ENCODE assay signal across 18 cellular contexts in genomic region chr17:76123749-76124581, GRCh38. TPM values are rescaled to one million over a fixed set of nuclear protein-coding genes. Genes with fewer than 3 reads are reported as not detected.
DNase-seq lines count a peak whose midpoint lies in the region; ATAC-seq and TF ChIP-seq lines count a peak whose summit lies in the region.
"Had no signal": no experiment of that assay in that cellular context is flagged by ENCODE, and none has a peak within 500 bp of the region (broad histone marks: within the 10 kb centered on the region; RNA-seq: fewer than 3 reads in every experiment).

No MANE protein-coding gene starts in this region.

- peaks cover 9% of the 10 kb centered on the region for H3K4me1 ChIP-seq in CD4-positive, CD25-positive, alpha-beta regulatory T cell (ENCODE audit: control insufficient read depth, insufficient read depth, low read length, poor library complexity, severe bottlenecking)
- H3K4me1 ChIP-seq in OCI-LY3 (ENCODE audit: low read length) (peaks cover 3% of the 10 kb centered on the region; the same call in 1 of the 2 replicates), thyroid gland (peaks cover 0 to 7% of the 10 kb centered on the region in 2 donors)

- H3K27ac ChIP-seq in CD4-positive, CD25-positive, alpha-beta regulatory T cell (ENCODE audit: insufficient read depth, low read length, poor library complexity, severe bottlenecking): no peak overlapping the region
- H3K27ac ChIP-seq in OCI-LY3 (ENCODE audit: low read length) (no peak overlapping the region), thyroid gland (no peak overlapping the region)
- H3K27ac ChIP-seq: epithelial cell of prostate, ovary had no signal

- WGBS in thyroid gland, 2 donors: 70 to 86% methylated on average over 3 to 9 of the region's 9 CpGs

- H2AFZ ChIP-seq in OCI-LY3 (ENCODE audit: low read depth, low read length): no peak overlapping the region

- intact Hi-C loops in thyroid gland (cut with DNase I) (loop anchor here (5.0 to 10.0 kb wide), 2 partner anchors 58 to 281 kb away; no protein-coding TSS in a partner anchor), Right ventricle myocardium inferior (cut with DNase I) (no loop called here)

- TF ChIP-seq CTCF in OCI-LY3 (IDR thresholded peaks at IDR 0.05; ENCODE audit: low read depth, low read length) (peak; percentile 48), thyroid gland (IDR thresholded peaks at IDR 0.05) (no peak)

- peak overlapping the region in 3 of 4 donors; percentile 3 to 73 (median 56) for H3K4me3 Mint-ChIP-seq in CD4-positive, CD25-positive, alpha-beta regulatory T cell
- H3K4me3 Mint-ChIP-seq: dendritic cell treated with granulocyte-macrophage colony-stimulating factor and Interleukin-4, amounts not matched to agents 40 ng/mL and 50 ng/mL, for 4 days had no signal

- no peaks in the 10 kb centered on the region for H4K20me1 ChIP-seq in OCI-LY3 (ENCODE audit: insufficient read depth, low read length)

- H3K9me3 Mint-ChIP-seq in CD4-positive, CD25-positive, alpha-beta regulatory T cell: no peaks in the 10 kb centered on the region
- H3K9me3 Mint-ChIP-seq: dendritic cell treated with granulocyte-macrophage colony-stimulating factor and Interleukin-4, amounts not matched to agents 40 ng/mL and 50 ng/mL, for 4 days had no signal

- peak in 2 of 3 donors; percentile 24 to 66 for DNase-seq in CD4-positive, CD25-positive, alpha-beta regulatory T cell
- DNase-seq in D341Med (ENCODE audit: low spot score) (peak; percentile 40), islet precursor cell (peak; percentile 51), thyroid gland (no peak), Right ventricle myocardium inferior (ENCODE audit: missing footprints) (no peak), NCI-H146 (lab: John Stamatoyannopoulos, UW) (no peak)
- DNase-seq: DMS79, left colon, mucosa of descending colon, NCI-H2227 treated with DMSO at 0.1 percent for 48 hours, ovary, Right ventricle myocardium superior, T-helper 2 cell had no signal

- no peak for TF ChIP-seq POLR2A in thyroid gland (IDR thresholded peaks at IDR 0.05)

- H3K36me3 Mint-ChIP-seq in CD4-positive, CD25-positive, alpha-beta regulatory T cell: no peaks in the 10 kb centered on the region

- peaks cover 0 to 24% (median 10%) of the 10 kb centered on the region in 4 donors for H3K4me1 Mint-ChIP-seq in CD4-positive, CD25-positive, alpha-beta regulatory T cell

- no peak overlapping the region for H3K9ac ChIP-seq in OCI-LY3 (ENCODE audit: low read length)

- no peaks in the 10 kb centered on the region for H3K79me2 ChIP-seq in OCI-LY3 (ENCODE audit: low read length)

- peaks cover 4% of the 10 kb centered on the region for H3K27me3 Mint-ChIP-seq in CD4-positive, CD25-positive, alpha-beta regulatory T cell

- H3K36me3 ChIP-seq in CD4-positive, CD25-positive, alpha-beta regulatory T cell (ENCODE audit: control insufficient read depth, insufficient read depth, low read length): no peaks in the 10 kb centered on the region
- H3K36me3 ChIP-seq in OCI-LY3 (replicated peaks; ENCODE audit: low read depth, low read length) (no peaks in the 10 kb centered on the region), thyroid gland (no peaks in the 10 kb centered on the region)
- H3K36me3 ChIP-seq: ovary had no signal

- H3K27ac Mint-ChIP-seq in CD4-positive, CD25-positive, alpha-beta regulatory T cell: peak overlapping the region; percentile 56 to 84 (median 83)
- H3K27ac Mint-ChIP-seq: dendritic cell treated with granulocyte-macrophage colony-stimulating factor and Interleukin-4, amounts not matched to agents 40 ng/mL and 50 ng/mL, for 4 days had no signal

- no peaks in the 10 kb centered on the region for H3K9me3 ChIP-seq in CD4-positive, CD25-positive, alpha-beta regulatory T cell (ENCODE audit: control insufficient read depth in 2 of 2, low read length in 2 of 2)
- H3K9me3 ChIP-seq in OCI-LY3 (ENCODE audit: insufficient read depth, low read length) (no peaks in the 10 kb centered on the region), thyroid gland (no peaks in the 10 kb centered on the region)
- H3K9me3 ChIP-seq: mucosa of descending colon, ovary had no signal

- H3K4me3 ChIP-seq in CD4-positive, CD25-positive, alpha-beta regulatory T cell (ENCODE audit: low read depth, low read length): no peak overlapping the region
- H3K4me3 ChIP-seq in OCI-LY3 (ENCODE audit: low read length) (no peak overlapping the region), thyroid gland (replicated peaks in 1 of 3) (no peak overlapping the region)
- H3K4me3 ChIP-seq: mucosa of descending colon, ovary had no signal

- no peak overlapping the region for H3K4me2 ChIP-seq in OCI-LY3 (ENCODE audit: low read length)

- ATAC-seq in CD4-positive, CD25-positive, alpha-beta regulatory T cell (ENCODE audit: low read depth in 2 of 2): no peak
- no peak for ATAC-seq in Right ventricle myocardium inferior
- ATAC-seq: left colon, mucosa of descending colon had no signal

- H3K27me3 ChIP-seq in CD4-positive, CD25-positive, alpha-beta regulatory T cell (ENCODE audit: control insufficient read depth, insufficient read depth, low read length): no peaks in the 10 kb centered on the region
- H3K27me3 ChIP-seq in OCI-LY3 (ENCODE audit: low read depth, low read length) (no peaks in the 10 kb centered on the region), thyroid gland (no peaks in the 10 kb centered on the region)
- H3K27me3 ChIP-seq: ovary had no signal

RNA-seq across cellular contexts. Expression of gene FOXJ1, which starts 17.1 kb away (rescaled TPM):
- total RNA-seq in CD4-positive, CD25-positive, alpha-beta regulatory T cell: 1.0 TPM
- under 1 TPM in 2 of 4 donors, not detected in 2; 0.14 to 0.24 TPM for polyA plus RNA-seq in CD4-positive, CD25-positive, alpha-beta regulatory T cell
- total RNA-seq in thyroid gland (1 to 10 TPM; 1.1 to 6.5 (median 5.7) TPM), Right ventricle myocardium inferior (not detected)
- total RNA-seq: HT1080, Right ventricle myocardium superior had no signal

RNA-seq across cellular contexts. Expression of gene EXOC7, which starts 20.4 kb away (rescaled TPM):
- 105 TPM for total RNA-seq in CD4-positive, CD25-positive, alpha-beta regulatory T cell
- polyA plus RNA-seq in CD4-positive, CD25-positive, alpha-beta regulatory T cell: 10 to 100 TPM; 41.3 to 47.6 (median 45.0) TPM
- total RNA-seq in thyroid gland: 100 to 1,000 TPM in 3 of 4 donors, 10 to 100 TPM in 1; 97.8 to 131 (median 115) TPM
- 70.9 TPM for total RNA-seq in Right ventricle myocardium inferior

RNA-seq across cellular contexts. Expression of gene ZACN, which starts 45.0 kb away (rescaled TPM):
- 0.42 TPM for total RNA-seq in CD4-positive, CD25-positive, alpha-beta regulatory T cell
- 1 to 10 TPM in 1 of 4 donors, under 1 TPM in 3; 0.24 to 2.0 (median 0.62) TPM for polyA plus RNA-seq in CD4-positive, CD25-positive, alpha-beta regulatory T cell
- 1 to 10 TPM in 1 of 4 donors, not detected in 3; 2.2 TPM for total RNA-seq in thyroid gland
- total RNA-seq in Right ventricle myocardium inferior: not detected
- total RNA-seq: frontal cortex, Right ventricle myocardium superior had no signal

RNA-seq across cellular contexts. Expression of gene GALR2, which starts 49.4 kb away (rescaled TPM):
- 0.86 TPM for total RNA-seq in CD4-positive, CD25-positive, alpha-beta regulatory T cell
- under 1 TPM in 2 of 4 donors, not detected in 2; 0.41 to 0.62 TPM for polyA plus RNA-seq in CD4-positive, CD25-positive, alpha-beta regulatory T cell
- total RNA-seq in thyroid gland (not detected), Right ventricle myocardium inferior (not detected)
- total RNA-seq: frontal cortex, left colon, Right ventricle myocardium superior had no signal
- polyA plus RNA-seq: ovary had no signal

RNA-seq across cellular contexts. Expression of gene SRP68, which starts 51.6 kb away (rescaled TPM):
- total RNA-seq in CD4-positive, CD25-positive, alpha-beta regulatory T cell: 68.8 TPM
- polyA plus RNA-seq in CD4-positive, CD25-positive, alpha-beta regulatory T cell: 10 to 100 TPM; 71.6 to 81.0 (median 74.5) TPM
- total RNA-seq in thyroid gland: 10 to 100 TPM; 48.2 to 67.0 (median 54.5) TPM
- 60.1 TPM for total RNA-seq in Right ventricle myocardium inferior

Comparison
In these comparisons a context has a peak if more than half of its experiments do, and no peak if none do; other contexts are left out.
1. DNase-seq: peak in CD4-positive, CD25-positive, alpha-beta regulatory T cell (2 of 3), D341Med (single experiment) and islet precursor cell (single experiment); none in thyroid gland (0 of 2), Right ventricle myocardium inferior (single experiment) and NCI-H146 (single experiment).